Comparison of ENCODE assay signal across 11 cellular contexts in genomic region chr6:155247618-155248017, GRCh38. TPM values are rescaled to one million over a fixed set of nuclear protein-coding genes. Genes with fewer than 3 reads are reported as not detected.
DNase-seq lines count a peak whose midpoint lies in the region; ATAC-seq and TF ChIP-seq lines count a peak whose summit lies in the region.
"Had no signal": no experiment of that assay in that cellular context is flagged by ENCODE, and none has a peak within 500 bp of the region (broad histone marks: within the 10 kb centered on the region; RNA-seq: fewer than 3 reads in every experiment).

No MANE protein-coding gene starts in this region.

- H3K9me3 Mint-ChIP-seq in endodermal cell, result no peaks in the 10 kb centered on the region
- H3K9me3 Mint-ChIP-seq: stimulated activated naive CD8-positive, alpha-beta T cell treated with anti-CD3 and anti-CD28 coated beads, Interleukin-15, amount 100 ng/mL, for 72 hours had no signal

- 90 to 96% methylated on average over 3 to 5 of the region's 5 CpGs for WGBS in endodermal cell (ENCODE audit: insufficient coverage in 1 of 2, insufficient read length in 1 of 2), 2 experiments
- 90 to 95% methylated on average over 5 of the region's 5 CpGs for WGBS in testis, 2 donors

- H3K27me3 ChIP-seq in endodermal cell (ENCODE audit: control insufficient read depth, insufficient read depth, low read length, poor library complexity, severe bottlenecking) (no peaks in the 10 kb centered on the region), osteoblast (ENCODE audit: insufficient read depth, low read length) (no peaks in the 10 kb centered on the region), testis (no peaks in the 10 kb centered on the region)

- H3K36me3 Mint-ChIP-seq in endodermal cell (ENCODE audit: low read depth), result peaks cover 33% of the 10 kb centered on the region

- H3K27ac ChIP-seq in endodermal cell (ENCODE audit: low read depth, low read length) (peak overlapping the region; percentile 44), osteoblast (ENCODE audit: low read depth, low read length) (peak overlapping the region; percentile 94), testis (no peak overlapping the region)

- no peaks in the 10 kb centered on the region for H3K9me3 ChIP-seq in endodermal cell (ENCODE audit: control insufficient read depth, low read length)
- H3K9me3 ChIP-seq in osteoblast (ENCODE audit: low read depth, low read length), result no peaks in the 10 kb centered on the region
- H3K9me3 ChIP-seq in testis, result no peaks in the 10 kb centered on the region

- H3K4me3 Mint-ChIP-seq in endodermal cell, result no peak overlapping the region
- H3K4me3 Mint-ChIP-seq: stimulated activated naive CD8-positive, alpha-beta T cell treated with anti-CD3 and anti-CD28 coated beads, Interleukin-15, amount 100 ng/mL, for 72 hours had no signal

- no peak overlapping the region for H3K27ac Mint-ChIP-seq in endodermal cell

- intact Hi-C loops in testis (cut with DNase I; ENCODE audit: low total_unique reads), result loop anchor here (10.0 kb wide), 1 partner anchor 63 kb away; no protein-coding TSS in a partner anchor

- H4K20me1 ChIP-seq in osteoblast (ENCODE audit: insufficient read depth, low read length), result no peaks in the 10 kb centered on the region

- no peaks in the 10 kb centered on the region for H3K4me1 ChIP-seq in endodermal cell (ENCODE audit: control insufficient read depth, insufficient read depth, low read length)
- H3K4me1 ChIP-seq in osteoblast (ENCODE audit: insufficient read depth, low read length), result peaks cover 17% of the 10 kb centered on the region
- H3K4me1 ChIP-seq in testis, result no peaks in the 10 kb centered on the region

- TF ChIP-seq CTCF in endodermal cell (conservative IDR thresholded peaks at IDR 0.05), result no peak
- TF ChIP-seq CTCF in osteoblast (IDR thresholded peaks at IDR 0.05; ENCODE audit: extremely low read depth, low read depth, low read length), result no peak
- TF ChIP-seq CTCF in testis (IDR thresholded peaks at IDR 0.05), result no peak

- H3K4me3 ChIP-seq in endodermal cell (ENCODE audit: low read length), result no peak overlapping the region
- no peak overlapping the region for H3K4me3 ChIP-seq in osteoblast (ENCODE audit: insufficient read depth, low read length)
- no peak overlapping the region for H3K4me3 ChIP-seq in testis

- H3K36me3 ChIP-seq in endodermal cell (ENCODE audit: control insufficient read depth, insufficient read depth, low read length) (peaks cover 55% of the 10 kb centered on the region), osteoblast (ENCODE audit: insufficient read depth, low read length) (peaks cover 59% of the 10 kb centered on the region), testis (ENCODE audit: low read depth, missing control alignments) (no peaks in the 10 kb centered on the region)

- DNase-seq in AG20443 (ENCODE audit: low spot score) (peak; percentile 80), NCI-H460 (ENCODE audit: extremely low read depth, low read depth) (peak; percentile 31), endodermal cell (peak; percentile 63), osteoblast (ENCODE audit: insufficient read length, low spot score, missing footprints) (peak; percentile 97), testis (no peak), HuH-7 (ENCODE audit: low spot score) (no peak), HK-2 (ENCODE audit: unreplicated experiment) (no peak)
- DNase-seq: stimulated activated CD4-positive, alpha-beta T cell treated with anti-CD3 and anti-CD28 coated beads, Interleukin-4, amount 100 ng/mL, for 1 hour; stimulated activated naive CD8-positive, alpha-beta T cell treated with anti-CD3 and anti-CD28 coated beads, Interleukin-15, amount 100 ng/mL, for 72 hours had no signal

- no peaks in the 10 kb centered on the region for H3K27me3 Mint-ChIP-seq in endodermal cell (ENCODE audit: insufficient read depth)
- H3K27me3 Mint-ChIP-seq: stimulated activated naive CD8-positive, alpha-beta T cell treated with anti-CD3 and anti-CD28 coated beads, Interleukin-15, amount 100 ng/mL, for 72 hours had no signal

- ATAC-seq in GM18861 (IDR thresholded peaks at IDR 0.05; ENCODE audit: unreplicated experiment), result no peak
- ATAC-seq: stimulated activated naive CD8-positive, alpha-beta T cell treated with anti-CD3 and anti-CD28 coated beads, Interleukin-15, amount 100 ng/mL, for 72 hours had no signal

- no peak overlapping the region for H2AFZ ChIP-seq in osteoblast (ENCODE audit: low read length)

- TF ChIP-seq POLR2A in testis (IDR thresholded peaks at IDR 0.05), result no peak

- H3K4me2 ChIP-seq in osteoblast (ENCODE audit: insufficient read depth, low read length), result peak overlapping the region; percentile 26

- H3K79me2 ChIP-seq in osteoblast (ENCODE audit: insufficient read depth, low read length), result no peaks in the 10 kb centered on the region

- H3K4me1 Mint-ChIP-seq in endodermal cell, result no peaks in the 10 kb centered on the region
- H3K4me1 Mint-ChIP-seq: stimulated activated naive CD8-positive, alpha-beta T cell treated with anti-CD3 and anti-CD28 coated beads, Interleukin-15, amount 100 ng/mL, for 72 hours had no signal

- no peak overlapping the region for H3K9ac ChIP-seq in endodermal cell (ENCODE audit: extremely low read depth, low read length, poor library complexity, severe bottlenecking)

RNA-seq across cellular contexts. Expression of gene CLDN20, which starts 16.2 kb away (rescaled TPM):
- total RNA-seq in NCI-H460 (2014; rRNA removed; shearing (Covaris generic)), result not detected in 2 replicates
- not detected in 2 replicates for polyA plus RNA-seq in NCI-H460 (2014; cell fraction: nucleus; rRNA removed)
- total RNA-seq in endodermal cell, result not detected
- polyA plus RNA-seq in endodermal cell (2013, experiment 1 of 2), result not detected
- not detected for polyA plus RNA-seq in endodermal cell (2013, experiment 2 of 2)
- not detected in 2 replicates for total RNA-seq in osteoblast
- total RNA-seq in testis, result not detected
- polyA plus RNA-seq in testis (ENCODE audit: insufficient read depth, low read depth, low replicate concordance), result 0.26 TPM
- total RNA-seq: kidney epithelial cell had no signal

Comparison
In these comparisons a context has a peak if more than half of its experiments do, and no peak if none do; other contexts are left out.
1. DNase-seq: peak in AG20443 (single experiment), NCI-H460 (single experiment), endodermal cell (single experiment) and osteoblast (single experiment); none in testis (single experiment), HuH-7 (single experiment) and HK-2 (single experiment).
2. H3K27ac ChIP-seq: peak in endodermal cell (single experiment) and osteoblast (single experiment); none in testis (0 of 2).